Comparison of ENCODE assay signal across 19 cellular contexts in genomic region chr2:11018651-11019185, GRCh38.
"Had no signal": no experiment of that assay in that cellular context is flagged by ENCODE, and none has a peak within 500 bp of the region (broad histone marks: within the 10 kb centered on the region; RNA-seq: fewer than 3 reads in every experiment).

No MANE protein-coding gene starts in this region.

- H3K9ac ChIP-seq: neural progenitor cell had no signal

- H3K4me3 Mint-ChIP-seq: effector memory CD8-positive, alpha-beta T cell; natural killer cell; neural progenitor cell had no signal

- H3K36me3 ChIP-seq: esophagus squamous epithelium, neural progenitor cell, pancreas, sigmoid colon, stomach, thoracic aorta, transverse colon had no signal

- DNase-seq: effector memory CD8-positive, alpha-beta T cell; esophagus squamous epithelium; foreskin fibroblast; hippocampal formation; kidney glomerular epithelial cell; mucosa of descending colon; natural killer cell; nucleus accumbens; pancreas; sigmoid colon; stimulated activated CD4-positive, alpha-beta T cell treated with anti-CD3 and anti-CD28 coated beads, Interleukin-12 subunit alpha, Interleukin-12 subunit beta, amount 100 ng/mL, for 4 hours; stimulated activated naive CD4-positive, alpha-beta T cell; stomach; substantia nigra; transverse colon had no signal

- H3K9me3 Mint-ChIP-seq: effector memory CD8-positive, alpha-beta T cell; natural killer cell had no signal

- H3K4me1 ChIP-seq: esophagus squamous epithelium, neural progenitor cell, sigmoid colon, stomach, transverse colon had no signal

- H3K4me3 ChIP-seq: esophagus squamous epithelium, mucosa of descending colon, neural progenitor cell, pancreas, sigmoid colon, skin epidermis, stomach, thoracic aorta, transverse colon had no signal

- H3K9me3 ChIP-seq: esophagus squamous epithelium, mucosa of descending colon, pancreas, sigmoid colon, stomach, thoracic aorta, transverse colon had no signal

- FAIRE-seq: pancreas had no signal

- H3K27me3 ChIP-seq: neural progenitor cell, pancreas, sigmoid colon had no signal

- H3K4me2 ChIP-seq: neural progenitor cell had no signal

- H2AFZ ChIP-seq: neural progenitor cell had no signal

- H3K27ac ChIP-seq: esophagus squamous epithelium, neural progenitor cell, pancreas, sigmoid colon, skin epidermis, stomach, thoracic aorta, transverse colon had no signal

- H3K27ac Mint-ChIP-seq: effector memory CD8-positive, alpha-beta T cell; natural killer cell; neural progenitor cell; progenitor cell of endocrine pancreas had no signal

- H3K4me1 Mint-ChIP-seq: natural killer cell had no signal

- H3K36me3 Mint-ChIP-seq: natural killer cell, neural progenitor cell had no signal

- ATAC-seq: effector memory CD8-positive, alpha-beta T cell; mucosa of descending colon; natural killer cell; pancreas had no signal
